In the genomic region with DNA sequence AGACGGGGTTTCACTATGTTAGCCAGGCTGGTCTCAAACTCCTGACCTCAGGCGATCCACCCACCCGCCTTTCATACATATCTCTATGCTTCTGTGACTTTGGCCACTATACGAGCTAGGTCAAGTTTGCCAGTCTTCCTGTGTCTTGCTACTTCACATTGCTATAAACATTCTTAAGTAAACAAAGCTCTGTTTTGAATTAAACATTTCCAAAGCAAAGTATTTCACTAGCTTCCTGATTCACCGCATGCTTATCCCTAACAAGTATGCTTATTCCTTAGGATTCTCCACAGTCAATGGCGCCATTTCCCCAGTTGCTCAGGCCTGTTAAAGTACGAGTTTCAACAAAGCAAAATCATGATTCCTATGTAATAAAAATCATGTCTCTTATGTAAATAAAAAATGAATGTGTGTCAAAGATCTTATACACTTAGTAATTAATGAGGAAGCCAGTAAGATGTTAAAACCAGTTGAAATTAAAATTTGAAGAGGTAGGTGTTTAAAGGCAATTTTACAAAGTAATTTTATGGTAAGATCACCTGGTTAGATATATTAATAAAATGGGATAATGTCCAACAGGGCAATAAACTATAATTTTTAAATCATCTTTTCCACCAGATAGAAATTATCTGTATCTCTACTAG, we compare ENCODE assay signal across 24 cellular contexts.
"Had no signal": no experiment of that assay in that cellular context is flagged by ENCODE, and none has a peak within 500 bp of the region (broad histone marks: within the 10 kb centered on the region; RNA-seq: fewer than 3 reads in every experiment).

No MANE protein-coding gene starts in this region.

- H3K9me2 ChIP-seq: SK-N-SH had no signal

- H3K4me3 ChIP-seq: cardiac muscle cell, SJCRH30 had no signal

- H3K9ac ChIP-seq: SK-N-SH had no signal

- DNase-seq: activated CD4-positive, alpha-beta memory T cell treated with anti-CD3 and anti-CD28 coated beads, Interleukin-2, amount 10 ng/mL, durations not matched to agents 7 days and 5 days; activated CD4-positive, alpha-beta T cell treated with anti-CD3 and anti-CD28 coated beads for 36 hours; activated CD4-positive, alpha-beta T cell treated with anti-CD3 and anti-CD28 coated beads, Interleukin-2, amount 50 U/mL, for 1 hour; activated gamma-delta T cell; activated naive CD4-positive, alpha-beta T cell treated with anti-CD3 and anti-CD28 coated beads for 36 hours; activated T-cell treated with anti-CD3 and anti-CD28 coated beads for 4 hours; activated T-cell treated with anti-CD3 and anti-CD28 coated beads, Interleukin-2, amount 50 U/mL, for 48 hours; amygdala; NCI-H1048; NCI-H1930; NCI-H2171 treated with DMSO at 0.1 percent for 48 hours; NCI-H345; NCI-H510A; NCI-H526 treated with DMSO at 0.1 percent for 48 hours; NCI-H82; Right ventricle myocardium superior; SJCRH30; SK-N-SH; T-helper 1 cell; WERI-Rb-1 had no signal

- H3K27me3 ChIP-seq: cardiac muscle cell had no signal

- ATAC-seq: activated CD4-positive, alpha-beta T cell treated with anti-CD3 and anti-CD28 coated beads for 36 hours; activated T-helper 17 cell treated with anti-CD3 and anti-CD28 coated beads, Interleukin-2, amount 50 U/mL, for 72 hours; Panc1 had no signal

- H3K36me3 ChIP-seq: cardiac muscle cell, SJCRH30, WERI-Rb-1 had no signal

- H3K9me3 ChIP-seq: SJCRH30, SK-N-SH had no signal

- H3K4me1 ChIP-seq: SJCRH30 had no signal

- H3K27ac ChIP-seq: cardiac muscle cell, RWPE1, SJCRH30, WERI-Rb-1 had no signal

- H3K4me2 ChIP-seq: SK-N-SH had no signal
